ENCODE assay signal across 10 cellular contexts in the genomic region with DNA sequence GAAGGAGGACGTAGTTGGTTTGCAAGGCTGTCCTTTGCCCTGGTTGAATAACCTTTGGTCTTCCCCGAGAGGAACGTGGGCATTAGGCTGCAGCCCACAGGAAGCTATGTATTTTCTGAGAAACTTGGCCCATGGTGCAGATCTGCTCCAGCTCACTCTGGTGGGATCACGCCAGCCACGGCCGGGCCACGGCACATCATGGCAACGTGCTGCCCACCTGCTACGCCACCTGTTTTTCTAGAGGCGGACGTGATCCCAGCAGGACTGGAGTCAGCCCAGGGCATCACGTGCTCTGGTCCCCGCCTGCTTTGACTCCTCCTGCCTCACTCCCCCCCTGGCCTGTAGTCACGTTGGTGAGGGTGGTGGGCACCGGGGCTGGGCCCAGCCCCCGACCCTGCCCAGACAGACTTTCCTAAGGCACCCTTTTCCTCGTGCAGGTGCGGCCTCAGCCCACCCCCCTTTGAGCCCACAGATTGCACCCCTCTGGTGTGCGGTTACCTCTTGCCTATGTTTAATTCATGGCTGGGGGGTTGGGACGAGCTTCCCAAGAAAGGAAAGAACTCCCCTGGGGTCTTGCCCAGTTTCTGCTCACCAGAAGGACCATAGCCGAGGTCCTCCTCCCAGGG. TPM values are rescaled to one million over a fixed set of nuclear protein-coding genes. Genes with fewer than 3 reads are reported as not detected.
DNase-seq lines count a peak whose midpoint lies in the region; ATAC-seq, FAIRE-seq and TF ChIP-seq lines count a peak whose summit lies in the region.
"Not testable (repeated sequence)": the region's sequence is repeated elsewhere in the genome, so short reads cannot be mapped to it uniquely, and the experiment has no call there.
"Had no signal": no experiment of that assay in that cellular context is flagged by ENCODE, and none has a peak within 500 bp of the region (broad histone marks: within the 10 kb centered on the region; RNA-seq: fewer than 3 reads in every experiment).

CLEC18C (plus strand) TSS at position 576 of the 626 bp plus-strand sequence. CDS start 492 bp downstream, outside the sequence.

- H3K4me1 ChIP-seq in kidney (ENCODE audit: control insufficient read depth in 1 of 2, insufficient read depth in 1 of 2, low read depth in 1 of 2, low read length in 2 of 2); neuronal stem cell (ENCODE audit: control insufficient read depth in 2 of 2, insufficient read depth in 1 of 2, low read depth in 1 of 2, low read length in 2 of 2); spleen: not testable (repeated sequence)

- H3K14ac ChIP-seq in neuronal stem cell (ENCODE audit: low read length), result not testable (repeated sequence)

- not testable (repeated sequence) for H3K9ac ChIP-seq in kidney (ENCODE audit: low read length in 2 of 2); neuronal stem cell (ENCODE audit: low read depth, low read length, poor library complexity)

- H2BK15ac ChIP-seq in neuronal stem cell (ENCODE audit: low read length), result not testable (repeated sequence)

- TF ChIP-seq POLR2A in spleen (IDR thresholded peaks at IDR 0.05), result not testable (repeated sequence)

- intact Hi-C loops in kidney (cut with DNase I); spleen (cut with DNase I; ENCODE audit: low total_unique reads): not testable (repeated sequence)

- not testable (repeated sequence) for H3K36me3 ChIP-seq in kidney (ENCODE audit: control insufficient read depth in 1 of 2, insufficient read depth in 2 of 2, low read length in 2 of 2); neuronal stem cell (replicated peaks in 1 of 2; ENCODE audit: control insufficient read depth in 2 of 2, insufficient read depth in 2 of 2, low read length in 2 of 2); spleen

- not testable (repeated sequence) for TF ChIP-seq CTCF in kidney (IDR thresholded peaks at IDR 0.05; ENCODE audit: borderline replicate concordance, extremely low read depth, insufficient read depth); spleen (IDR thresholded peaks at IDR 0.05 in 8 of 11, conservative IDR thresholded peaks at IDR 0.05 in 3 of 11)

- H3K4ac ChIP-seq in neuronal stem cell (ENCODE audit: low read length), result not testable (repeated sequence)

- H3K79me1 ChIP-seq in neuronal stem cell (ENCODE audit: low read depth, low read length), result not testable (repeated sequence)

- not testable (repeated sequence) for H3K9me3 ChIP-seq in kidney (ENCODE audit: control insufficient read depth in 1 of 2, low read length in 2 of 2); neuronal stem cell (replicated peaks in 1 of 2; ENCODE audit: control insufficient read depth in 2 of 2, insufficient read depth in 1 of 2, low read depth in 1 of 2, low read length in 2 of 2); spleen

- not testable (repeated sequence) for H4K8ac ChIP-seq in neuronal stem cell (ENCODE audit: low read depth, low read length)

- peak within 1 kb of the TSS; percentile 73 for H2AFZ ChIP-seq in neuronal stem cell (ENCODE audit: low read length)

- not testable (repeated sequence) for H2AK5ac ChIP-seq in neuronal stem cell (ENCODE audit: low read depth, low read length)

- not testable (repeated sequence) for H3K18ac ChIP-seq in neuronal stem cell (ENCODE audit: low read length)

- not testable (repeated sequence) for H3K4me3 ChIP-seq in kidney (ENCODE audit: low read length in 2 of 2); neuronal stem cell (ENCODE audit: low read length in 2 of 2); spleen

- H2BK12ac ChIP-seq in neuronal stem cell (ENCODE audit: low read length), result peak within 1 kb of the TSS; percentile 41

- not testable (repeated sequence) for H2BK120ac ChIP-seq in neuronal stem cell (ENCODE audit: low read depth, low read length)

- H3K27ac ChIP-seq in kidney (ENCODE audit: low read depth in 2 of 2, low read length in 2 of 2); neuronal stem cell (replicated peaks; ENCODE audit: low read length); spleen: not testable (repeated sequence)

- H3K27me3 ChIP-seq in neuronal stem cell (ENCODE audit: control insufficient read depth in 3 of 3, insufficient read depth in 3 of 3, low read depth in 1 of 3, low read length in 3 of 3); spleen (replicated peaks in 1 of 7): not testable (repeated sequence)

- not testable (repeated sequence) for H4K91ac ChIP-seq in neuronal stem cell (ENCODE audit: low read depth, low read length, poor library complexity)

- FAIRE-seq in kidney (lab: Jason Lieb, UNC), result not testable (repeated sequence)

- H3K23ac ChIP-seq in neuronal stem cell (ENCODE audit: low read depth, low read length, poor library complexity), result not testable (repeated sequence)

- not testable (repeated sequence) for H2BK5ac ChIP-seq in neuronal stem cell (ENCODE audit: low read length)

- peak; percentile 58 for ATAC-seq in left lobe of liver

- not testable (repeated sequence) for H3K4me2 ChIP-seq in neuronal stem cell (ENCODE audit: insufficient read depth, low read length, poor library complexity, severe bottlenecking)

- DNase-seq in DMS 273 (lab: John Stamatoyannopoulos, UW; ENCODE audit: unreplicated experiment) (peak; percentile 69), NCI-H2171 treated with DMSO at 0.1 percent for 48 hours (lab: John Stamatoyannopoulos, UW) (peak; percentile 22), cerebellar cortex (ENCODE audit: low spot score) (peak; percentile 52), kidney (peak; percentile 25), left lobe of liver (ENCODE audit: low spot score) (peak; percentile 38), spleen (peak; percentile 51)
- not testable (repeated sequence) for DNase-seq in neuronal stem cell (ENCODE audit: low spot score)

- WGBS in neuronal stem cell (ENCODE audit: extremely low coverage in 2 of 2, insufficient read length in 2 of 2, insufficient replicate concordance in 1 of 2), 2 donors, result no CpG with 5 or more reads among the region's 21 CpGs
- WGBS in spleen, 5 donors, result 84 to 86% (median 85%) methylated on average over 12 to 19 of the region's 21 CpGs; no CpG with 5 or more reads in 1 of the 5 donors

RNA-seq across cellular contexts. Expression of gene CLEC18C, which starts in this region (rescaled TPM):
- total RNA-seq in kidney (0.57 TPM), left lobe of liver (0.40 TPM), spleen (1 to 10 TPM in 1 of 7 donors, under 1 TPM in 4, not detected in 2; 0.28 to 1.2 (median 0.60) TPM)
- polyA plus RNA-seq in kidney (ENCODE audit: insufficient read depth, low read depth, low replicate concordance) (67.9 TPM), spleen (under 1 TPM; 0.09 to 0.42 (median 0.11) TPM)
- 6.3 TPM for polyA plus RNA-seq in neuronal stem cell (2013, experiment 1 of 2)
- polyA plus RNA-seq in neuronal stem cell (2013, experiment 2 of 2), result 6.5 TPM
- total RNA-seq: GM23338, H4 had no signal
- polyA plus RNA-seq: CD4-positive, alpha-beta memory T cell had no signal

Comparison
In these comparisons a context has a peak if more than half of its experiments do, and no peak if none do; other contexts are left out.
1. RNA of gene CLEC18C (polyA plus RNA-seq): 67.9 TPM in kidney (single experiment); 0.09 to 0.42 TPM in spleen; every median in the first group is over 10 times any median in the second.
2. Peak in DNase-seq and ATAC-seq in left lobe of liver; RNA of the gene not detected or under 1 TPM.